11 cellular contexts compared by ENCODE assay signal in genomic region chr2:131353170-131353697, GRCh38. TPM values are rescaled to one million over a fixed set of nuclear protein-coding genes. Genes with fewer than 3 reads are reported as not detected.
DNase-seq lines count a peak whose midpoint lies in the region; ATAC-seq and TF ChIP-seq lines count a peak whose summit lies in the region.
"Not testable (repeated sequence)": the region's sequence is repeated elsewhere in the genome, so short reads cannot be mapped to it uniquely, and the experiment has no call there.
"Had no signal": no experiment of that assay in that cellular context is flagged by ENCODE, and none has a peak within 500 bp of the region (broad histone marks: within the 10 kb centered on the region; RNA-seq: fewer than 3 reads in every experiment).

No MANE protein-coding gene starts in this region.

- H3K27me3 ChIP-seq in hepatocyte = not testable (repeated sequence)
- H3K27me3 ChIP-seq in neural progenitor cell = peaks cover 41% of the 10 kb centered on the region

- not testable (repeated sequence) for H3K9ac ChIP-seq in neural progenitor cell

- H3K4me3 Mint-ChIP-seq in WTC11 (peak overlapping the region; percentile 54), endothelial cell (ENCODE audit: unreplicated experiment) (peak overlapping the region; percentile 68), mesothelial cell of epicardium (peak overlapping the region; percentile 45)
- not testable (repeated sequence) for H3K4me3 Mint-ChIP-seq in neural progenitor cell

- H3K27ac Mint-ChIP-seq in WTC11; endothelial cell (ENCODE audit: unreplicated experiment); mesothelial cell of epicardium; neural progenitor cell: not testable (repeated sequence)

- CTCF ChIA-PET in WTC11 (lab: Charles Lee) = not testable (repeated sequence)

- ATAC-seq in WTC11 = peak; percentile 83

- not testable (repeated sequence) for H3K36me3 Mint-ChIP-seq in WTC11; endothelial cell (ENCODE audit: low read depth, unreplicated experiment); mesothelial cell of epicardium; neural progenitor cell

- 75% methylated on average over 1 of the region's 46 CpGs for WGBS in hepatocyte (ENCODE audit: low lambda C conversion rate, missing lambda C conversion rate)

- not testable (repeated sequence) for H3K9me2 ChIP-seq in hepatocyte (replicated peaks; ENCODE audit: insufficient read depth)

- not testable (repeated sequence) for H3K36me3 ChIP-seq in hepatocyte (replicated peaks; ENCODE audit: insufficient read depth, low read depth); neural progenitor cell

- not testable (repeated sequence) for H3K9me3 ChIP-seq in hepatocyte (ENCODE audit: low read depth); neural progenitor cell (ENCODE audit: low read depth)

- POLR2A ChIA-PET in WTC11 (lab: Charles Lee) = not testable (repeated sequence)

- TF ChIP-seq CTCF in WTC11 (IDR thresholded peaks at IDR 0.05); endothelial cell (IDR thresholded peaks at IDR 0.05; ENCODE audit: unreplicated experiment); hepatocyte (IDR thresholded peaks at IDR 0.05; ENCODE audit: poor library complexity); mesothelial cell of epicardium (IDR thresholded peaks at IDR 0.05; ENCODE audit: unreplicated experiment); neural progenitor cell (IDR thresholded peaks at IDR 0.05): not testable (repeated sequence)

- H4K20me1 ChIP-seq in hepatocyte (ENCODE audit: insufficient read depth, poor library complexity, severe bottlenecking); neural progenitor cell (ENCODE audit: low read depth): not testable (repeated sequence)

- H3K4me2 ChIP-seq in hepatocyte (peak overlapping the region; percentile 46), neural progenitor cell (peak overlapping the region; percentile 38)

- not testable (repeated sequence) for H3F3A ChIP-seq in neural progenitor cell (ENCODE audit: low read depth)

- H3K4me1 ChIP-seq in hepatocyte (ENCODE audit: insufficient read depth); neural progenitor cell: not testable (repeated sequence)

- not testable (repeated sequence) for DNase-seq in WTC11 (ENCODE audit: low spot score); endothelial cell (ENCODE audit: low spot score); hepatocyte (ENCODE audit: low spot score); mesothelial cell of epicardium (ENCODE audit: low spot score in 2 of 2, unreplicated experiment in 2 of 2); neural progenitor cell (ENCODE audit: low spot score)

- H3K9me3 Mint-ChIP-seq in WTC11; endothelial cell (ENCODE audit: unreplicated experiment); mesothelial cell of epicardium; neural progenitor cell: not testable (repeated sequence)

- H3K27ac ChIP-seq in hepatocyte, neural progenitor cell: not testable (repeated sequence)

- not testable (repeated sequence) for H2AFZ ChIP-seq in hepatocyte; neural progenitor cell (replicated peaks)

- not testable (repeated sequence) for H3K79me2 ChIP-seq in hepatocyte; neural progenitor cell (ENCODE audit: low read depth)

- H3K27me3 Mint-ChIP-seq in WTC11 (ENCODE audit: low read depth) = peaks cover 43% of the 10 kb centered on the region
- H3K27me3 Mint-ChIP-seq in endothelial cell (ENCODE audit: unreplicated experiment); neural progenitor cell (ENCODE audit: insufficient read depth, low read depth): not testable (repeated sequence)
- H3K27me3 Mint-ChIP-seq in mesothelial cell of epicardium (ENCODE audit: low read depth) = peaks cover 82% of the 10 kb centered on the region

- H3K4me3 ChIP-seq in hepatocyte = not testable (repeated sequence)
- peak overlapping the region; percentile 17 for H3K4me3 ChIP-seq in neural progenitor cell

- H3K4me1 Mint-ChIP-seq in WTC11; endothelial cell (ENCODE audit: unreplicated experiment); mesothelial cell of epicardium; neural progenitor cell: not testable (repeated sequence)

RNA-seq across cellular contexts. Expression of gene RAB6D, which starts 10.7 kb away (rescaled TPM):
- total RNA-seq in WTC11 (2021) (0.09 to 0.22 TPM (median 0.14 TPM) in 3 replicates), endothelial cell (ENCODE audit: unreplicated experiment) (0.59 TPM), hepatocyte (3.0 and 3.5 TPM in 2 replicates), mesothelial cell of epicardium (not detected in 3 replicates), neural progenitor cell (ENCODE audit: low replicate concordance) (0.11 and 0.15 TPM in 2 replicates)
- 1.3 and 1.5 TPM in 2 replicates for polyA plus RNA-seq in hepatocyte
- total RNA-seq: A172; A673; CD4-positive, alpha-beta memory T cell; Daoy; G401 had no signal
- polyA plus RNA-seq: BJ; CD4-positive, alpha-beta memory T cell had no signal
